10 cellular contexts compared by ENCODE assay signal in the genomic region with DNA sequence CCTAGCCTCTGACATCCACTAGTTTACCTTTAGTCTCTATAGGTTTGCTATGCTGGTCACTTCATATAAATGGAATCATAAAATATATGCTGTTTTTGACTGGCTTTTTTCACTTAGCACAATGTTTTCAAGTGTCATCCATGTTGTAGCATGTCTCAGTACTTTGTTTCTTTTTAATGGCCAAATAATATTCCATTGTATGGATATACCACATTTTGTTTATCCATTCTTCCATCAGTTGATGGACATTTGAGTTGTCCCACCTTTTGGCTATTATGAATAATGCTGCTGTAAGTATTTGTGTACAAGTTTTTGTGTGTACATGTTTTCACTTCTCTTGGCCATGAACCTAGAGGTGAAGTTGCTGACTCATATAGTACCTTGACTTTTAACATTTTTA.
"Had no signal": no experiment of that assay in that cellular context is flagged by ENCODE, and none has a peak within 500 bp of the region (broad histone marks: within the 10 kb centered on the region; RNA-seq: fewer than 3 reads in every experiment).

No MANE protein-coding gene starts in this region.

- DNase-seq: H9, HCEC 1CT, HFFc6, KG1 had no signal

- FAIRE-seq: H1, H54, HepG2 had no signal

- H3K4me1 Mint-ChIP-seq: GM23338, H9, IgD-negative memory B cell had no signal

- H3K27ac ChIP-seq: HL-60 had no signal

- H2AFZ ChIP-seq: GM23338 had no signal

- H3K27ac Mint-ChIP-seq: GM23338, H9, HFFc6, IgD-negative memory B cell had no signal

- H3K4me3 Mint-ChIP-seq: GM23338, H9, HFFc6, IgD-negative memory B cell had no signal

- H3K9me3 Mint-ChIP-seq: HFFc6 had no signal

- H3K4me3 ChIP-seq: GM23338 had no signal

- ATAC-seq: GM23338, HepG2 had no signal

- H3K4me2 ChIP-seq: GM23338 had no signal
